In genomic region chr22:41038732-41039131, GRCh38 we compare ENCODE assay signal across 1 cellular context.
A peak's percentile ranks its signal among the peaks of the same experiment; 100 is the strongest.
TF ChIP-seq lines count a peak whose summit lies in the region.

No MANE protein-coding gene starts in this region.

TF ChIP-seq in HepG2, 621 proteins besides CTCF, POLR2A, EP300 and RAD21:
- no peak for TF ChIP-seq HNF1A (IDR thresholded peaks at IDR 0.05; ENCODE audit: low read depth)
- TF ChIP-seq HNF1A (CRISPR knock-in tag; IDR thresholded peaks at IDR 0.05; ENCODE audit: borderline replicate concordance): no peak
- peak; percentile 57; the same call in 1 of the 2 replicates for TF ChIP-seq RFX5 (IDR thresholded peaks at IDR 0.05; ENCODE audit: low read depth, low read length)
